In the genomic region with DNA sequence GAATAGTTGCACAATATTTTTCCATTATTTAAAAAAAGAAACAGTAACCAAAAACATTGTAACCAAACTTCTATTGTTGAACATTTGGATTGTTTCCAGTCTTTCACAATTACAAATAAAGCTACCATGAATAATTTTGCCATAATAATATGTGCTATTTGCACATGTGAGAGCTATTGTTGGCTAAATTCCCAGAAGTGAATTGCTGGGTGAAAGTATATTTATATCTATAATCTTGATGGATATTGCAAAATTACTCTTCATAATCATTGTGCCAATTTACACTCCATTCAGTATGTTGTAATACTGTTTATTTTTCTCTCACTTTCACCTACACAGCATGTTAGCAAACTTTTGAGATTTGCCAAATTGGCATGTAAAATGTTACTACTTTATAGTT, we compare ENCODE assay signal across 1 cellular context.
TF ChIP-seq lines count a peak whose summit lies in the region.

No MANE protein-coding gene starts in this region.

TF ChIP-seq in K562, 482 proteins besides CTCF, POLR2A, EP300 and RAD21 (continued from another document):
- TF ChIP-seq CEBPG (CRISPR knock-in tag; IDR thresholded peaks at IDR 0.05), result no peak
- 0 out of 4 replicates have a peak, but pooled peaks have one; percentile 25 to 29 for TF ChIP-seq CEBPG (tag; conservative IDR thresholded peaks at IDR 0.05 in 1 of 2, IDR thresholded peaks at IDR 0.05 in 1 of 2)
